In the genomic region with DNA sequence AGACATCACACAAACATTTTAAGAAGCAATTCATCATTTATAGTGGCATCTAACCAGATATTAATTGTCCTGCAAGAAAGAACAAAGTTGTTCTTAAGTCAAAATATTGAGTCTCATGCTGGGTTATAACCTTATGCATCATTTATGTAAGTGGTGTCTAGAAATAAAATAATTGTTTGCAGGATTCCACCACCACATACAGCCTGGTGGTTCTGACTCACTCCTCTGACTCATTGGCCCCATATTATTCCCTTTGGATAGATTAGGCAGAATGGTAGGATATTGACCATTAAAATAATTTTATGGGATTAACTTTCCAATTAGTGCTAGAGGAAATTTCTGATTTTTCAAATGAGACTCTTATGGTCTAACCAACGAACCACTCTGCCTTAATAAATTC, we compare ENCODE assay signal across 22 cellular contexts.
A peak's percentile ranks its signal among the peaks of the same experiment; 100 is the strongest.
DNase-seq lines count a peak whose midpoint lies in the region; ATAC-seq, FAIRE-seq and TF ChIP-seq lines count a peak whose summit lies in the region.
"Had no signal": no experiment of that assay in that cellular context is flagged by ENCODE, and none has a peak within 500 bp of the region (broad histone marks: within the 10 kb centered on the region; RNA-seq: fewer than 3 reads in every experiment).

No MANE protein-coding gene starts in this region.

- peak; percentile 85 for ATAC-seq in PC-3
- ATAC-seq: mucosa of descending colon had no signal

- no peak overlapping the region for H2BK120ac ChIP-seq in mesenchymal stem cell (ENCODE audit: low read depth, low read length)

- no peak overlapping the region for H2BK15ac ChIP-seq in mesenchymal stem cell (ENCODE audit: low read depth, poor library complexity, severe bottlenecking)

- H3K4me2 ChIP-seq in PC-3 (ENCODE audit: low read length): no peak overlapping the region; the same call in 1 of the 2 replicates
- no peak overlapping the region for H3K4me2 ChIP-seq in mesenchymal stem cell (ENCODE audit: low read length, poor library complexity, severe bottlenecking)
- H3K4me2 ChIP-seq: neural progenitor cell had no signal

- no peak overlapping the region for H2BK5ac ChIP-seq in mesenchymal stem cell (ENCODE audit: low read depth, low read length, poor library complexity, severe bottlenecking)

- H3K9me2 ChIP-seq in PC-3 (replicated peaks; ENCODE audit: low read length): no peaks in the 10 kb centered on the region

- H3K4me1 ChIP-seq in PC-3 (ENCODE audit: insufficient read depth, low read length): peaks cover 10% of the 10 kb centered on the region
- H3K4me1 ChIP-seq in mesenchymal stem cell (ENCODE audit: control insufficient read depth, insufficient read depth, low read depth, low read length): no peaks in the 10 kb centered on the region
- H3K4me1 ChIP-seq: neural progenitor cell, testis had no signal

- WGBS in mesenchymal stem cell: no CpG with 5 or more reads among the region's 1 CpG

- H3K9ac ChIP-seq in PC-3 (ENCODE audit: low read length) (no peak overlapping the region), mesenchymal stem cell (ENCODE audit: low read length) (no peak overlapping the region)
- H3K9ac ChIP-seq: neural progenitor cell had no signal

- no peak for TF ChIP-seq CTCF in PC-3 (conservative IDR thresholded peaks at IDR 0.05; ENCODE audit: low read depth, low read length)
- no peak for TF ChIP-seq CTCF in bronchial epithelial cell (IDR thresholded peaks at IDR 0.05; ENCODE audit: insufficient read depth, low read length, severe bottlenecking)

- intact Hi-C loops in PC-3 (cut with micrococcal nuclease): no loop called here

- no TSS peak for BruUV-seq in PC-3 (replicated peaks; lab: Mats Ljungman, UMichigan)

- H4K20me1 ChIP-seq in PC-3 (ENCODE audit: low read length): no peaks in the 10 kb centered on the region

- no peak overlapping the region for H2AK5ac ChIP-seq in mesenchymal stem cell (ENCODE audit: low read length, severe bottlenecking)

- H3K18ac ChIP-seq in mesenchymal stem cell (ENCODE audit: low read depth in 1 of 2, low read length in 2 of 2): no peak overlapping the region

- H3K4me3 ChIP-seq in PC-3 (ENCODE audit: low read length): no peak overlapping the region
- H3K4me3 ChIP-seq in bronchial epithelial cell (ENCODE audit: low read depth, low read length): no peak overlapping the region
- no peak overlapping the region for H3K4me3 ChIP-seq in mesenchymal stem cell (ENCODE audit: insufficient read depth in 1 of 2, low read depth in 1 of 2, low read length in 2 of 2)
- H3K4me3 ChIP-seq: mucosa of descending colon, neural progenitor cell, testis had no signal

- no peak overlapping the region for H3K4ac ChIP-seq in mesenchymal stem cell (ENCODE audit: low read depth in 1 of 2, low read length in 2 of 2)

- H3K27ac ChIP-seq in PC-3 (ENCODE audit: low read length) (no peak overlapping the region), mesenchymal stem cell (ENCODE audit: low read length, poor library complexity, severe bottlenecking) (no peak overlapping the region)
- H3K27ac ChIP-seq: neural progenitor cell, testis, WERI-Rb-1 had no signal

- POLR2A ChIA-PET in PC-3 (lab: Charles Lee; ENCODE audit: unreplicated experiment): no interaction called here

- H3K9me3 ChIP-seq in PC-3 (ENCODE audit: low read length): no peaks in the 10 kb centered on the region
- no peaks in the 10 kb centered on the region for H3K9me3 ChIP-seq in mesenchymal stem cell (ENCODE audit: control insufficient read depth, low read length)
- H3K9me3 ChIP-seq: testis had no signal

- H2BK12ac ChIP-seq in mesenchymal stem cell (ENCODE audit: low read length in 2 of 2): no peak overlapping the region

- DNase-seq in GM04503 (ENCODE audit: low read depth): peak; percentile 9
- DNase-seq in PC-3: peak; percentile 54
- peak; percentile 69 for DNase-seq in bronchial epithelial cell (ENCODE audit: low read depth)
- peak; percentile 60 for DNase-seq in mesenchymal stem cell
- DNase-seq in activated T-cell treated with anti-CD3 and anti-CD28 coated beads, Interleukin-2, amount 50 U/mL, for 48 hours: no peak
- no peak for DNase-seq in DMS 273 treated with DMSO at 0.1 percent for 48 hours (lab: John Stamatoyannopoulos, UW)
- DNase-seq in DMS79 treated with DMSO at 0.1 percent for 48 hours (lab: John Stamatoyannopoulos, UW): no peak
- no peak for DNase-seq in SIG-M5 (lab: John Stamatoyannopoulos, UW)
- DNase-seq: activated CD4-positive, alpha-beta T cell treated with anti-CD3 and anti-CD28 coated beads, Interleukin-2, amount 10 ng/mL, durations not matched to agents 7 days and 5 days; cortex of kidney; hypothalamus; islet precursor cell; MM.1S; mucosa of descending colon; NCI-H146; NCI-H526; testis; WERI-Rb-1 had no signal

- H4K91ac ChIP-seq in mesenchymal stem cell (ENCODE audit: low read length): no peak overlapping the region

- no peaks in the 10 kb centered on the region for H3K36me3 ChIP-seq in PC-3 (ENCODE audit: low read depth, low read length)
- H3K36me3 ChIP-seq in bronchial epithelial cell (ENCODE audit: control insufficient read depth, insufficient read depth, low read length): no peaks in the 10 kb centered on the region
- H3K36me3 ChIP-seq in mesenchymal stem cell (ENCODE audit: control insufficient read depth in 1 of 2, insufficient read depth in 2 of 2, low read depth in 1 of 2, low read length in 2 of 2): no peaks in the 10 kb centered on the region
- H3K36me3 ChIP-seq: neural progenitor cell, WERI-Rb-1 had no signal

- CTCF ChIA-PET in PC-3 (lab: Charles Lee): no interaction called here

- no peaks in the 10 kb centered on the region for H3K79me2 ChIP-seq in PC-3 (ENCODE audit: low read length)

- H2AFZ ChIP-seq in PC-3 (ENCODE audit: low read length) (no peak overlapping the region), mesenchymal stem cell (ENCODE audit: low read depth, low read length) (no peak overlapping the region)
- H2AFZ ChIP-seq: neural progenitor cell had no signal

- H3F3A ChIP-seq in PC-3 (ENCODE audit: low read length, unreplicated experiment): no peaks in the 10 kb centered on the region

- no peak overlapping the region for H3K23ac ChIP-seq in mesenchymal stem cell (ENCODE audit: low read length in 2 of 2)

- no peak overlapping the region for H3K14ac ChIP-seq in mesenchymal stem cell (ENCODE audit: low read length in 2 of 2)

- no peak for FAIRE-seq in bronchial epithelial cell (lab: Jason Lieb, UNC)
- FAIRE-seq: endometrium, frontal cortex, RCC 7860 had no signal

- H3K79me1 ChIP-seq in mesenchymal stem cell (replicated peaks; ENCODE audit: low read length, poor library complexity, severe bottlenecking): no peaks in the 10 kb centered on the region

- no peak overlapping the region for H4K8ac ChIP-seq in mesenchymal stem cell (ENCODE audit: low read length)

- H3K27me3 ChIP-seq in PC-3 (ENCODE audit: low read length) (no peaks in the 10 kb centered on the region), bronchial epithelial cell (ENCODE audit: control insufficient read depth, insufficient read depth, low read length) (no peaks in the 10 kb centered on the region), mesenchymal stem cell (ENCODE audit: control insufficient read depth in 1 of 2, insufficient read depth in 1 of 2, low read length in 2 of 2) (no peaks in the 10 kb centered on the region)
- H3K27me3 ChIP-seq: neural progenitor cell, testis had no signal

Comparison
In these comparisons a context has a peak if more than half of its experiments do, and no peak if none do; other contexts are left out.
1. DNase-seq: peak in GM04503 (single experiment), PC-3 (single experiment), bronchial epithelial cell (single experiment) and mesenchymal stem cell (single experiment); none in activated T-cell treated with anti-CD3 and anti-CD28 coated beads, Interleukin-2, amount 50 U/mL, for 48 hours (0 of 2), DMS 273 treated with DMSO at 0.1 percent for 48 hours (single experiment), DMS79 treated with DMSO at 0.1 percent for 48 hours (single experiment) and SIG-M5 (single experiment).